8 cellular contexts compared by ENCODE assay signal in the genomic region with DNA sequence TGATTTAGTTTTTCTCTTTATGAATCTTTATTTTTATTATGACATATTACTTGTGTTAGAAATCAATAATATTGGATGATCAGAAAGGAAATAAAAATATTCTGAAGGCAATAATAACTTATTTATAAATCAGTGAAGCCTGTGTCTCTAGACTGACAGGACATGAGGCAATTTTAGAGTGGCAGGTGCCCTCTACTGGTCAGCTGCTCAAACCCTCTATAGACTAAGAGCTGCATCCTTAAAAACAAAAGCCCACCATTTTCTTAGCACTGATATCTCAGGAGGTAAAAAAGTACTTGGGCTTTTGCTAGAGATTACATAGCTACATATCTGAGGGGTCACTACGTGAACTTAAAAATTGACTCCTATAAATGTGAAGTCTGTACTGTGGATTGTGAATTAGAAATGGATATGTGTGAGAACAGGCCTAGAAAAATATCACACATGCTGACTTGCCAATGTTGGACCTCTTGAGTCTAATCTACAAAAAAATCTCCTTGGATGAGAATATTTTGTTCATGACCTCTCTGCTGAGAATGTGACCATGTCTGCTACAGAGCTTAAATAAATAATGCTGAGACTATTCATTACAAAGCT.
DNase-seq lines count a peak whose midpoint lies in the region; ATAC-seq and TF ChIP-seq lines count a peak whose summit lies in the region.

No MANE protein-coding gene starts in this region.

- peak; percentile 45 for DNase-seq in SIG-M5 treated with dmso at 0.1 percent for 504 hours (lab: John Stamatoyannopoulos, UW; ENCODE audit: unreplicated experiment)
- no peak for DNase-seq in SIG-M5 (lab: John Stamatoyannopoulos, UW)
- peak; percentile 23 for DNase-seq in NCI-H460 (ENCODE audit: extremely low read depth, low read depth)
- DNase-seq in cerebellar cortex (ENCODE audit: low spot score), result peak; percentile 73
- no peak for DNase-seq in left lung
- DNase-seq in activated CD4-positive, CD25-positive, alpha-beta regulatory T cell treated with anti-CD3 and anti-CD28 coated beads, Interleukin-2, amount 50 U/mL, for 72 hours, result no peak

- H3K36me3 ChIP-seq in left lung, result no peaks in the 10 kb centered on the region

- no peak overlapping the region for H3K4me3 ChIP-seq in left lung

- H3K4me1 ChIP-seq in left lung, result no peaks in the 10 kb centered on the region

- H3K27ac ChIP-seq in left lung, result no peak overlapping the region

- no peaks in the 10 kb centered on the region for H3K9me3 ChIP-seq in left lung

- peak; percentile 40 to 57 for TF ChIP-seq CTCF in left lung (IDR thresholded peaks at IDR 0.05)

- ATAC-seq in left lung (peak; percentile 79), HG02610 (IDR thresholded peaks at IDR 0.05; ENCODE audit: unreplicated experiment) (no peak), GM18873 (IDR thresholded peaks at IDR 0.05; ENCODE audit: low FRiP score, unreplicated experiment) (no peak)

- intact Hi-C loops in left lung (cut with DNase I), result no loop called here

- H3K27me3 ChIP-seq in left lung, result no peaks in the 10 kb centered on the region

Comparison
In these comparisons a context has a peak if more than half of its experiments do, and no peak if none do; other contexts are left out.
1. DNase-seq: peak in SIG-M5 treated with dmso at 0.1 percent for 504 hours (single experiment), NCI-H460 (single experiment) and cerebellar cortex (single experiment); none in SIG-M5 (single experiment), left lung (0 of 2) and activated CD4-positive, CD25-positive, alpha-beta regulatory T cell treated with anti-CD3 and anti-CD28 coated beads, Interleukin-2, amount 50 U/mL, for 72 hours (single experiment).